Comparison of ENCODE assay signal across 1 cellular context in the genomic region with DNA sequence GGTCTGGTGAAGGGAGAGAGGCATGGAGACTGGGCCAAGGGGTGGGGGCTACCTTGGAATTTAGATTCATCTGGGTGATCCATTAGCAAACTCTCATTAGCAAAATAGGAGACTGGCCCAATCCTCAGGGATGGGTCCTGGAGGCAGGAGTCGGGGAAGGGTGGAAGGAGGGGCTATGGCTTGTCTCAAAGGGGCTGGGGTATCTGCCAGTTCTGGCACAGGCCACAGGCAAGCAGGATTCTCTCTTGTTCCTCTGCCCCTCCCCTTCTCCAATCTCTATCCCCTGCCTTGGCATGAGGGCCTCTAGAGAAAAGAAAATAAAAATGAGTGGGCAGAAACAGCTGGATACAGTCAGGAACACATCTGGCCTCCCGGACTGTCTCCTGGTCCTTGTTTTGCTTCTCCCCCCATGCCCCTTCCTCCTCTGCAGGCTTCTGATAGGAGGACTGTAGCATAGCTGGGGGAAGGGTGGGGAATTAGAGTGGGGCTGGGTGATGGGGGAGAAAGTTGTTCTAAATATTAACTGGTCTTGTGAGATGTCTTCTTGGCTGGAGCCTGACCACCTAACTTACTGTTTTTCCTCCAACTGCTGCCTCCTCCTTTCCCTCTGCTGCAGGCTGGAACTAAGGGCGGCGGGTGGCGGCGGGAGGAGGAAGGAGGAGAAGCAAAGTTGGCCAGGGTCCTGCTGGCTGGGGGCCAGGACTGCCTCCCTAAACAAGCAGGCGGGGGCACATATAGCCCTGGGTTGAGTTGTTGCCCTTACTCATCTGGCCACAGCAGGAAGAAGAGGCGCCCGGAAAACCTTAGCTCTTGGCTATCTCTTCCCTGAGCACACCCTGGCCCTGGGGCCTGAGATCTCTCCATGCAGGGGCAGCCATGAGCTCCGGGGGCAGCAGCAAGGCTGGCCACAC.
TF ChIP-seq lines count a peak whose summit lies in the region.

No MANE protein-coding gene starts in this region.

TF ChIP-seq in GM23338, 12 proteins besides CTCF, POLR2A, EP300 and RAD21:
- TF ChIP-seq NANOG (IDR thresholded peaks at IDR 0.05; ENCODE audit: borderline replicate concordance) (no peak), POLR2AphosphoS5 (IDR thresholded peaks at IDR 0.05; ENCODE audit: low read depth) (no peak), JUNB (IDR thresholded peaks at IDR 0.05; ENCODE audit: unreplicated experiment) (no peak), ZNF462 (CRISPR knock-in tag; IDR thresholded peaks at IDR 0.05) (no peak), CREB1 (CRISPR knock-in tag; IDR thresholded peaks at IDR 0.05; ENCODE audit: low read depth) (no peak), ZNF114 (CRISPR knock-in tag; IDR thresholded peaks at IDR 0.05) (no peak), STAT1 (IDR thresholded peaks at IDR 0.05; ENCODE audit: unreplicated experiment) (no peak), EZH2 (IDR thresholded peaks at IDR 0.05; ENCODE audit: low read depth, unreplicated experiment) (no peak), EZH2phosphoT487 (IDR thresholded peaks at IDR 0.05; ENCODE audit: unreplicated experiment) (no peak), ZNF331 (CRISPR knock-in tag; IDR thresholded peaks at IDR 0.05; ENCODE audit: low read depth) (no peak)
- TF ChIP-seq, protein P1, sequence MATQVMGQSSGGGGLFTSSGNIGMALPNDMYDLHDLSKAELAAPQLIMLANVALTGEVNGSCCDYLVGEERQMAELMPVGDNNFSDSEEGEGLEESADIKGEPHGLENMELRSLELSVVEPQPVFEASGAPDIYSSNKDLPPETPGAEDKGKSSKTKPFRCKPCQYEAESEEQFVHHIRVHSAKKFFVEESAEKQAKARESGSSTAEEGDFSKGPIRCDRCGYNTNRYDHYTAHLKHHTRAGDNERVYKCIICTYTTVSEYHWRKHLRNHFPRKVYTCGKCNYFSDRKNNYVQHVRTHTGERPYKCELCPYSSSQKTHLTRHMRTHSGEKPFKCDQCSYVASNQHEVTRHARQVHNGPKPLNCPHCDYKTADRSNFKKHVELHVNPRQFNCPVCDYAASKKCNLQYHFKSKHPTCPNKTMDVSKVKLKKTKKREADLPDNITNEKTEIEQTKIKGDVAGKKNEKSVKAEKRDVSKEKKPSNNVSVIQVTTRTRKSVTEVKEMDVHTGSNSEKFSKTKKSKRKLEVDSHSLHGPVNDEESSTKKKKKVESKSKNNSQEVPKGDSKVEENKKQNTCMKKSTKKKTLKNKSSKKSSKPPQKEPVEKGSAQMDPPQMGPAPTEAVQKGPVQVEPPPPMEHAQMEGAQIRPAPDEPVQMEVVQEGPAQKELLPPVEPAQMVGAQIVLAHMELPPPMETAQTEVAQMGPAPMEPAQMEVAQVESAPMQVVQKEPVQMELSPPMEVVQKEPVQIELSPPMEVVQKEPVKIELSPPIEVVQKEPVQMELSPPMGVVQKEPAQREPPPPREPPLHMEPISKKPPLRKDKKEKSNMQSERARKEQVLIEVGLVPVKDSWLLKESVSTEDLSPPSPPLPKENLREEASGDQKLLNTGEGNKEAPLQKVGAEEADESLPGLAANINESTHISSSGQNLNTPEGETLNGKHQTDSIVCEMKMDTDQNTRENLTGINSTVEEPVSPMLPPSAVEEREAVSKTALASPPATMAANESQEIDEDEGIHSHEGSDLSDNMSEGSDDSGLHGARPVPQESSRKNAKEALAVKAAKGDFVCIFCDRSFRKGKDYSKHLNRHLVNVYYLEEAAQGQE (IDR thresholded peaks at IDR 0.05; ENCODE audit: unreplicated experiment), result no peak
- TF ChIP-seq, protein P2, sequence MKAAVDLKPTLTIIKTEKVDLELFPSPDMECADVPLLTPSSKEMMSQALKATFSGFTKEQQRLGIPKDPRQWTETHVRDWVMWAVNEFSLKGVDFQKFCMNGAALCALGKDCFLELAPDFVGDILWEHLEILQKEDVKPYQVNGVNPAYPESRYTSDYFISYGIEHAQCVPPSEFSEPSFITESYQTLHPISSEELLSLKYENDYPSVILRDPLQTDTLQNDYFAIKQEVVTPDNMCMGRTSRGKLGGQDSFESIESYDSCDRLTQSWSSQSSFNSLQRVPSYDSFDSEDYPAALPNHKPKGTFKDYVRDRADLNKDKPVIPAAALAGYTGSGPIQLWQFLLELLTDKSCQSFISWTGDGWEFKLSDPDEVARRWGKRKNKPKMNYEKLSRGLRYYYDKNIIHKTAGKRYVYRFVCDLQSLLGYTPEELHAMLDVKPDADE (IDR thresholded peaks at IDR 0.05), result no peak
